8 cellular contexts compared by ENCODE assay signal in the genomic region with DNA sequence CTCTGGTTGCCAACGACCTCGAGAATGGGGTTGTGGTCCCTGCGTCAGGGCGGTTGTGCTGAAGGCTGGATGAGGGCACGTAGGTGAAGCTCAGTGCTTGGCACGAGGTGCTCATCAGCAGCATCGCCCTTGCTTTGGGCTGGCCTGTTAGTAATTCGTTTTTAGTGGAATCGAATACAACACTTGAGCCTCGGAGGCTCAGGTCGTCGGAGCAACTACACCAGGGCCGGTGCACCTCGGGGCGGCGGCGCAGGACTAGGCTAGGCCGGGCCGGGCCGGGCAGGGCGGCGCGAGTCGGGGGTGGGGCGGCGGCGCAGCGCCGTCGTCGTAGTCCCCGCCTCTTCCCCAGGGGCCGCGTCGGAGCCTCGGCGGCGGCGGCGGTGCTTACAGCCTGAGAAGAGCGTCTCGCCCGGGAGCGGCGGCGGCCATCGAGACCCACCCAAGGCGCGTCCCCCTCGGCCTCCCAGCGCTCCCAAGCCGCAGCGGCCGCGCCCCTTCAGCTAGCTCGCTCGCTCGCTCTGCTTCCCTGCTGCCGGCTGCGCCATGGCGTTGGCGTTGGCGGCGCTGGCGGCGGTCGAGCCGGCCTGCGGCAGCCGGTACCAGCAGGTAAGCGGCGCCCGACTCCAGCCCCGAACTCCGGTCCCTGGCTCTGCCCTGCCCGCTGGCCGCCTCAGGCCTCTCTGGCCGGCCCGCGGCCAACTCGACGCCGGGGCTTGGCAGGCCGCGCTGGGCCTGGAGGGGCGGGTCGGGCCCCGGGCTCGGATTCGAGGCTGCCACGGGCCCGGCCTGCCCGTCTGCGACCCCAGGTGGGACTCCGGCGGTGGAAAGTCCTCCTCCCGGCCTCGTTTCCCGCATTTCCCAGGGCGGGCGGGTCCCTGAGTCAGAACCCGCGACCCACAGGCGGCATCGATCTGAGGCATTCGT. TPM values are rescaled to one million over a fixed set of nuclear protein-coding genes. Genes with fewer than 3 reads are reported as not detected.
DNase-seq lines count a peak whose midpoint lies in the region; ATAC-seq and TF ChIP-seq lines count a peak whose summit lies in the region.

NDFIP1 (plus strand) TSS at position 348 of the 924 bp plus-strand sequence; CDS start at position 544, 196 bp downstream.

- H3K9me3 ChIP-seq in HUES64 (ENCODE audit: insufficient read depth, low read depth, low read length) = no peaks in the 10 kb centered on the region

- H3K27me3 Mint-ChIP-seq in natural killer cell (ENCODE audit: low read depth in 2 of 2) = peaks cover 4 to 12% of the 10 kb centered on the region in 2 donors

- peak within 1 kb of the TSS; percentile 95 for H3K9ac ChIP-seq in HUES64 (ENCODE audit: low read depth, low read length)

- H3K4me3 ChIP-seq in HUES64 (ENCODE audit: low read length) (peak within 1 kb of the TSS; percentile 79), fibroblast of mammary gland (ENCODE audit: control insufficient read depth, low read depth, low read length) (peak within 1 kb of the TSS; percentile 76)

- peak within 1 kb of the TSS; percentile 85 to 87 for H3K27ac Mint-ChIP-seq in natural killer cell

- peak within 1 kb of the TSS; percentile 96 for H3K4me3 Mint-ChIP-seq in natural killer cell

- TF ChIP-seq CTCF in fibroblast of mammary gland (conservative IDR thresholded peaks at IDR 0.05; ENCODE audit: control insufficient read depth, insufficient read depth, low read depth, low read length) (no peak), natural killer cell (IDR thresholded peaks at IDR 0.05) (peak; percentile 12)

- DNase-seq in DMS114 treated with DMSO at 0.1 percent for 48 hours (lab: John Stamatoyannopoulos, UW; ENCODE audit: unreplicated experiment) = peak; percentile 58
- DNase-seq in RPMI7951 (ENCODE audit: low read depth) = peak; percentile 78
- DNase-seq in activated T-helper 1 cell treated with anti-CD3 and anti-CD28 coated beads, Interleukin-2, amount 50 U/mL, for 16 hours (ENCODE audit: low read depth in 1 of 2, low spot score in 1 of 2) = peak; percentile 68 to 80
- peak; percentile 57 for DNase-seq in fibroblast of mammary gland (ENCODE audit: low read depth)
- DNase-seq in natural killer cell = peak; percentile 82
- peak; percentile 80 to 92 (median 83) for DNase-seq in stimulated activated naive CD4-positive, alpha-beta T cell (lab: John Stamatoyannopoulos, UW)

- 2% methylated on average over 106 of the region's 106 CpGs for WGBS in HUES64

- H3K4me1 Mint-ChIP-seq in natural killer cell = peaks cover 37 to 43% of the 10 kb centered on the region in 2 donors

- peaks cover 35% of the 10 kb centered on the region for H3K27me3 ChIP-seq in HUES64 (ENCODE audit: insufficient read depth, low read length)

- H3K9me3 Mint-ChIP-seq in natural killer cell = no peaks in the 10 kb centered on the region

- peaks cover 7% of the 10 kb centered on the region; the same call in 1 of the 2 replicates for H3K4me1 ChIP-seq in HUES64 (ENCODE audit: insufficient read depth, low read length)

- no peaks in the 10 kb centered on the region; the same call in 1 of the 2 replicates for H3K36me3 ChIP-seq in HUES64 (ENCODE audit: insufficient read depth, low read length)

- no peaks in the 10 kb centered on the region for H3K36me3 Mint-ChIP-seq in natural killer cell

- ATAC-seq in GM21447 (IDR thresholded peaks at IDR 0.05; ENCODE audit: unreplicated experiment) = peak; percentile 95
- peak; percentile 95 to 99 (median 96) for ATAC-seq in natural killer cell

- intact Hi-C loops in natural killer cell (cut with micrococcal nuclease) = loop anchor here (5.0 kb wide), 2 partner anchors 34 to 91 kb away; no protein-coding TSS in a partner anchor

- H3K27ac ChIP-seq in HUES64 (ENCODE audit: low read depth, low read length) = peak within 1 kb of the TSS; percentile 75; the same call in 1 of the 2 replicates

RNA-seq across cellular contexts. Expression of gene NDFIP1, which starts in this region (rescaled TPM):
- polyA plus RNA-seq in HUES64 (2013, experiment 1 of 2) = 24.5 TPM
- 25.0 TPM for polyA plus RNA-seq in HUES64 (2013, experiment 2 of 2)
- total RNA-seq in RPMI7951 (2014; rRNA removed; shearing (Covaris generic)) = 60.0 and 61.6 TPM in 2 replicates
- 10 to 100 TPM; 45.4 to 57.6 (median 51.7) TPM for total RNA-seq in natural killer cell

Comparison
In these comparisons a context has a peak if more than half of its experiments do, and no peak if none do; other contexts are left out.
1. Peak in every context shown above with its lines: DNase-seq, ATAC-seq, H3K4me3 ChIP-seq and H3K27ac ChIP-seq.